ENCODE assay signal across 17 cellular contexts in genomic region chr1:10292188-10292587, GRCh38.
"Had no signal": no experiment of that assay in that cellular context is flagged by ENCODE, and none has a peak within 500 bp of the region (broad histone marks: within the 10 kb centered on the region; RNA-seq: fewer than 3 reads in every experiment).

No MANE protein-coding gene starts in this region.

- DNase-seq: activated CD4-positive, alpha-beta memory T cell treated with anti-CD3 and anti-CD28 coated beads for 36 hours; activated gamma-delta T cell treated with Interleukin-2 at 50 U/mL for 16 hours; activated naive CD8-positive, alpha-beta T cell treated with anti-CD3 and anti-CD28 coated beads for 36 hours; activated T-cell treated with anti-CD3 and anti-CD28 coated beads, Interleukin-2, amount 50 U/mL, for 48 hours; aorta; effector memory CD8-positive, alpha-beta T cell; foreskin melanocyte; heart right ventricle; left ventricle myocardium inferior; ovary; retina; SW 1271; T-helper 9 cell had no signal

- H3K27me3 Mint-ChIP-seq: activated CD4-positive, alpha-beta memory T cell treated with anti-CD3 and anti-CD28 coated beads for 36 hours; activated naive CD8-positive, alpha-beta T cell treated with anti-CD3 and anti-CD28 coated beads for 36 hours; effector memory CD8-positive, alpha-beta T cell had no signal

- H3K36me3 ChIP-seq: ovary had no signal

- H3K27ac Mint-ChIP-seq: activated CD4-positive, alpha-beta memory T cell treated with anti-CD3 and anti-CD28 coated beads for 36 hours; activated naive CD8-positive, alpha-beta T cell treated with anti-CD3 and anti-CD28 coated beads for 36 hours had no signal

- H3K4me3 ChIP-seq: heart right ventricle, left ventricle myocardium inferior, ovary, skin epidermis, tibial nerve had no signal

- H3K27me3 ChIP-seq: heart right ventricle, ovary, tibial nerve had no signal

- H3K27ac ChIP-seq: heart right ventricle, left ventricle myocardium inferior, ovary, tibial nerve, VCaP had no signal

- H3K4me3 Mint-ChIP-seq: activated CD4-positive, alpha-beta memory T cell treated with anti-CD3 and anti-CD28 coated beads for 36 hours; activated naive CD8-positive, alpha-beta T cell treated with anti-CD3 and anti-CD28 coated beads for 36 hours; effector memory CD8-positive, alpha-beta T cell; neural crest cell had no signal

- H3K9me3 ChIP-seq: heart right ventricle, left ventricle myocardium inferior, ovary, tibial nerve had no signal

- H3K9me3 Mint-ChIP-seq: activated CD4-positive, alpha-beta memory T cell treated with anti-CD3 and anti-CD28 coated beads for 36 hours; activated naive CD8-positive, alpha-beta T cell treated with anti-CD3 and anti-CD28 coated beads for 36 hours; effector memory CD8-positive, alpha-beta T cell; neural crest cell had no signal

- ATAC-seq: effector memory CD8-positive, alpha-beta T cell; heart right ventricle had no signal
